In genomic region chr13:33270906-33271538, GRCh38 we compare ENCODE assay signal across 14 cellular contexts. TPM values are rescaled to one million over a fixed set of nuclear protein-coding genes. Genes with fewer than 3 reads are reported as not detected.
DNase-seq lines count a peak whose midpoint lies in the region; ATAC-seq, FAIRE-seq and TF ChIP-seq lines count a peak whose summit lies in the region.
"Had no signal": no experiment of that assay in that cellular context is flagged by ENCODE, and none has a peak within 500 bp of the region (broad histone marks: within the 10 kb centered on the region; RNA-seq: fewer than 3 reads in every experiment).

No MANE protein-coding gene starts in this region.

- no peak overlapping the region for H4K91ac ChIP-seq in H9 (ENCODE audit: insufficient read length, low read depth, low read length)

- CTCF ChIA-PET in HepG2 (lab: Yijun Ruan, JAX; ENCODE audit: low intra/inter-chr PET ratio, low total read pairs), result no interaction called here

- H3K79me2 ChIP-seq in HepG2 (ENCODE audit: insufficient read depth, low read length) (peaks cover 72% of the 10 kb centered on the region), H9 (ENCODE audit: insufficient read depth, low read length) (no peaks in the 10 kb centered on the region)

- no peak overlapping the region for H3K14ac ChIP-seq in H9 (ENCODE audit: insufficient read depth, low read length)

- no peak overlapping the region for H2BK20ac ChIP-seq in H9 (ENCODE audit: low read depth, low read length, poor library complexity, severe bottlenecking)

- H3K9me3 Mint-ChIP-seq in endothelial cell (ENCODE audit: unreplicated experiment) (no peaks in the 10 kb centered on the region), H9 (no peaks in the 10 kb centered on the region)

- H2BK12ac ChIP-seq in H9 (ENCODE audit: insufficient read length, low read depth, low read length), result no peak overlapping the region

- no peaks in the 10 kb centered on the region for H3K36me3 Mint-ChIP-seq in endothelial cell (ENCODE audit: low read depth, unreplicated experiment)
- H3K36me3 Mint-ChIP-seq in H9 (ENCODE audit: insufficient read depth in 1 of 3, low read depth in 3 of 3), result no peaks in the 10 kb centered on the region

- no peak overlapping the region for H2BK5ac ChIP-seq in H9 (ENCODE audit: insufficient read length, low read length)

- no peak overlapping the region for H3K56ac ChIP-seq in H9 (ENCODE audit: insufficient read length, low read depth, low read length)

- no peaks in the 10 kb centered on the region for H3K79me1 ChIP-seq in H9 (ENCODE audit: insufficient read depth, low read depth, low read length, poor library complexity, severe bottlenecking)

- H3K36me3 ChIP-seq in HepG2 (replicated peaks in 1 of 2; ENCODE audit: control insufficient read depth in 1 of 2, insufficient read depth in 2 of 2, low read length in 2 of 2) (peaks cover 1 to 21% of the 10 kb centered on the region in 2 experiments; a peak in 3 of 5 replicates), subcutaneous abdominal adipose tissue (ENCODE audit: control insufficient read depth in 5 of 5, insufficient read depth in 5 of 5, low read length in 5 of 5) (peaks cover 0 to 7% (median 0%) of the 10 kb centered on the region in 5 donors)

- no peak overlapping the region for H2BK15ac ChIP-seq in H9 (ENCODE audit: low read depth, low read length)

- H3K9me3 ChIP-seq in HepG2 (ENCODE audit: low read length), result no peaks in the 10 kb centered on the region
- H3K9me3 ChIP-seq in subcutaneous abdominal adipose tissue (ENCODE audit: control insufficient read depth in 5 of 5, low read length in 5 of 5), result no peaks in the 10 kb centered on the region
- H3K9me3 ChIP-seq in H9 (ENCODE audit: control insufficient read depth, low read depth, low read length), result no peaks in the 10 kb centered on the region

- H3K27ac ChIP-seq in HepG2 (ENCODE audit: extremely low read length, insufficient read depth, low read length) (peak overlapping the region; percentile 84), subcutaneous abdominal adipose tissue (ENCODE audit: low read depth, low read length) (peak overlapping the region; percentile 77), H9 (ENCODE audit: insufficient read length, low read depth, low read length) (no peak overlapping the region)

- H3K27ac Mint-ChIP-seq in endothelial cell (ENCODE audit: unreplicated experiment) (peak overlapping the region; percentile 22), H9 (no peak overlapping the region)

- no peak overlapping the region for H2AFZ ChIP-seq in HepG2 (ENCODE audit: low read length)
- no peak overlapping the region for H2AFZ ChIP-seq in H9 (ENCODE audit: low read length)

- no peak for TF ChIP-seq RAD21 in HepG2 (CRISPR knock-in tag; IDR thresholded peaks at IDR 0.05)

- ATAC-seq in HepG2, result no peak

- H4K8ac ChIP-seq in H9 (replicated peaks; ENCODE audit: insufficient read length, low read depth, low read length), result no peak overlapping the region

- intact Hi-C loops in HepG2 (cut with micrococcal nuclease; ENCODE audit: unreplicated experiment), result no loop called here

- peaks cover 16% of the 10 kb centered on the region for H3K4me1 Mint-ChIP-seq in endothelial cell (ENCODE audit: unreplicated experiment)
- H3K4me1 Mint-ChIP-seq in H9, result 0 out of 4 replicates have a peak, but pooled peaks cover 0 to 2% of the 10 kb centered on the region in 2 experiments

- in situ Hi-C loops in HepG2 (cut with HindIII; ENCODE audit: extremely low pct_ligation_motif_present, low pct_unique_long_range_greater_than_20kb), result no loop called here

- H3K4me3 ChIP-seq in HepG2 (replicated peaks in 1 of 3; ENCODE audit: insufficient read depth in 1 of 3, low read depth in 2 of 3, low read length in 3 of 3) (no peak overlapping the region), subcutaneous abdominal adipose tissue (ENCODE audit: low read depth in 1 of 5, low read length in 5 of 5) (no peak overlapping the region), foreskin fibroblast (ENCODE audit: low read depth in 1 of 2, low read length in 2 of 2) (no peak overlapping the region)

- TF ChIP-seq POLR2A in HepG2 (IDR thresholded peaks at IDR 0.05; ENCODE audit: insufficient read depth in 1 of 2, low read depth in 2 of 2, low read length in 2 of 2), result no peak

- H3K23me2 ChIP-seq in H9 (ENCODE audit: insufficient read length, low read depth, low read length, poor library complexity, severe bottlenecking), result no peaks in the 10 kb centered on the region

- FAIRE-seq in HepG2 (lab: Jason Lieb, UNC), result no peak
- FAIRE-seq: TTC549, urothelium cell line had no signal

- no peak overlapping the region for H3T11ph ChIP-seq in H9 (ENCODE audit: low read length)

- H3K23ac ChIP-seq in H9 (ENCODE audit: insufficient read length, low read depth, low read length), result no peak overlapping the region

- H2AK5ac ChIP-seq in H9 (ENCODE audit: insufficient read length, low read length), result no peak overlapping the region

- BruUV-seq in HepG2 (replicated peaks; lab: Mats Ljungman, UMichigan), result no TSS peak

- H3K4me2 ChIP-seq in HepG2 (ENCODE audit: low read depth, low read length) (peak overlapping the region; percentile 82; the same call in 1 of the 2 replicates), H9 (ENCODE audit: insufficient read depth, insufficient read length, low read length) (no peak overlapping the region)

- H3K27me3 ChIP-seq in HepG2 (ENCODE audit: control insufficient read depth in 1 of 2, insufficient read depth in 2 of 2, low read length in 2 of 2), result no peaks in the 10 kb centered on the region
- H3K27me3 ChIP-seq in subcutaneous abdominal adipose tissue (ENCODE audit: control insufficient read depth in 5 of 5, insufficient read depth in 4 of 5, low read length in 5 of 5), result no peaks in the 10 kb centered on the region
- H3K27me3 ChIP-seq in H9 (ENCODE audit: insufficient read depth, low read length), result no peaks in the 10 kb centered on the region; the same call in 1 of the 2 replicates

- H3K18ac ChIP-seq in H9 (ENCODE audit: insufficient read length, low read depth, low read length), result no peak overlapping the region

- no peak overlapping the region; the same call in 1 of the 2 replicates for H3K4ac ChIP-seq in H9 (ENCODE audit: low read depth, low read length)

- POLR2A ChIA-PET in HepG2 (lab: Yijun Ruan, JAX), result interaction anchor here (2.8 kb wide), 1 partner anchor 41 kb away, joined by 7 read pairs; no protein-coding TSS in a partner anchor

- H2BK120ac ChIP-seq in H9 (ENCODE audit: low read depth, low read length, poor library complexity, severe bottlenecking), result no peak overlapping the region

- H3K4me1 ChIP-seq in HepG2 (ENCODE audit: insufficient read depth, low read length) (peaks cover 95% of the 10 kb centered on the region), subcutaneous abdominal adipose tissue (ENCODE audit: control insufficient read depth in 5 of 5, insufficient read depth in 5 of 5, low read length in 5 of 5) (peaks cover 4 to 35% (median 22%) of the 10 kb centered on the region in 5 donors), H9 (ENCODE audit: insufficient read depth, low read length) (no peaks in the 10 kb centered on the region; the same call in 1 of the 2 replicates)

- no peak overlapping the region for H3K4me3 Mint-ChIP-seq in endothelial cell (ENCODE audit: unreplicated experiment)
- H3K4me3 Mint-ChIP-seq in H9, result no peak overlapping the region

- H3K27me3 Mint-ChIP-seq in endothelial cell (ENCODE audit: unreplicated experiment), result peaks cover 1% of the 10 kb centered on the region
- H3K27me3 Mint-ChIP-seq in H9 (ENCODE audit: low read depth), result no peaks in the 10 kb centered on the region

- DNase-seq in M059J (ENCODE audit: low read depth), result peak; percentile 71
- no peak for DNase-seq in endothelial cell (ENCODE audit: low spot score)
- DNase-seq in HepG2 (ENCODE audit: low spot score), result no peak
- no peak for DNase-seq in NCI-H2081 (lab: John Stamatoyannopoulos, UW)
- DNase-seq in H9, result no peak
- no peak for DNase-seq in mucosa of gallbladder (ENCODE audit: low spot score)
- no peak for DNase-seq in foreskin fibroblast
- DNase-seq: MM.1S, NCI-H226, retina, RPMI8226 had no signal

- H4K5ac ChIP-seq in H9 (ENCODE audit: insufficient read length, low read depth, low read length), result no peak overlapping the region

- 64% methylated on average over 3 of the region's 3 CpGs for WGBS in HepG2 (ENCODE audit: low lambda C conversion rate)
- no CpG with 5 or more reads among the region's 3 CpGs for WGBS in H9 (ENCODE audit: extremely low coverage, insufficient read length, low lambda C conversion rate)

- TF ChIP-seq CTCF in endothelial cell (IDR thresholded peaks at IDR 0.05; ENCODE audit: unreplicated experiment) (no peak), HepG2 (CRISPR knock-in tag; IDR thresholded peaks at IDR 0.05) (no peak), H9 (conservative IDR thresholded peaks at IDR 0.05) (no peak), foreskin fibroblast (IDR thresholded peaks at IDR 0.05; ENCODE audit: low read depth, low read length) (no peak)

- H4K20me1 ChIP-seq in HepG2 (ENCODE audit: insufficient read depth, low read length) (no peaks in the 10 kb centered on the region), H9 (ENCODE audit: control insufficient read depth, insufficient read depth, insufficient read length) (no peaks in the 10 kb centered on the region)

- H3K9ac ChIP-seq in HepG2 (ENCODE audit: insufficient read depth, low read depth, low read length), result no peak overlapping the region; the same call in 1 of the 2 replicates
- H3K9ac ChIP-seq in subcutaneous abdominal adipose tissue (ENCODE audit: low read length in 5 of 5), result peak overlapping the region in 3 of 5 donors; percentile 20 to 22 (median 21)
- no peak overlapping the region for H3K9ac ChIP-seq in H9 (ENCODE audit: extremely low read depth, insufficient read length, low read length)

- no peak for TF ChIP-seq EP300 in HepG2 (IDR thresholded peaks at IDR 0.05; ENCODE audit: low read depth in 2 of 2, low read length in 2 of 2)
- no peak for TF ChIP-seq EP300 in HepG2 (CRISPR knock-in tag; IDR thresholded peaks at IDR 0.05; ENCODE audit: borderline replicate concordance)

RNA-seq across cellular contexts. Expression of gene STARD13, which starts 14.5 kb away (rescaled TPM):
- 6.6 and 9.4 TPM in 2 replicates for total RNA-seq in M059J (2014; rRNA removed; shearing (Covaris generic))
- 63.8 TPM for total RNA-seq in endothelial cell (ENCODE audit: unreplicated experiment)
- 13.8 and 14.3 TPM in 2 replicates for total RNA-seq in HepG2 (2016; rRNA removed; fragmentation: Illumina TruSeq; extraction: Trizol)
- 5.1 and 5.3 TPM in 2 replicates for total RNA-seq in HepG2 (2016; cell fraction: cytosol; rRNA removed; fragmentation: Illumina TruSeq; extraction: Trizol; ENCODE audit: low read depth)
- 13.0 and 13.3 TPM in 2 replicates for total RNA-seq in HepG2 (2016; cell fraction: insoluble cytoplasmic fraction; rRNA removed; fragmentation: Illumina TruSeq; extraction: Trizol)
- 9.4 and 10.5 TPM in 2 replicates for total RNA-seq in HepG2 (2016; cell fraction: membrane; rRNA removed; fragmentation: Illumina TruSeq; extraction: Trizol)
- total RNA-seq in HepG2 (2016; cell fraction: nucleus; rRNA removed; fragmentation: Illumina TruSeq; extraction: Trizol), result 53.4 and 58.4 TPM in 2 replicates
- polyA plus RNA-seq in HepG2 (2011; rRNA removed), result 10.4 and 12.8 TPM in 2 replicates
- polyA plus RNA-seq in HepG2 (2011; cell fraction: cytosol; rRNA removed), result 5.8 and 6.4 TPM in 2 replicates
- 15.9 and 29.1 TPM in 2 replicates for polyA plus RNA-seq in HepG2 (2011; cell fraction: nucleus; rRNA removed)
- polyA plus RNA-seq in HepG2 (2012), result 11.9 and 13.6 TPM in 2 replicates
- 2.0 and 2.1 TPM in 2 replicates for polyA plus RNA-seq in HepG2 (2016; cell fraction: cytosol; fragmentation: Illumina TruSeq; extraction: Trizol; ENCODE audit: low read depth)
- polyA plus RNA-seq in HepG2 (2016; cell fraction: insoluble cytoplasmic fraction; fragmentation: Illumina TruSeq; extraction: Trizol; ENCODE audit: low read depth), result 8.6 and 9.2 TPM in 2 replicates
- 2.3 and 3.4 TPM in 2 replicates for polyA plus RNA-seq in HepG2 (2016; cell fraction: membrane; fragmentation: Illumina TruSeq; extraction: Trizol; ENCODE audit: low read depth)
- 14.9 and 15.9 TPM in 2 replicates for polyA plus RNA-seq in HepG2 (2016; cell fraction: nucleus; fragmentation: Illumina TruSeq; extraction: Trizol; ENCODE audit: insufficient read depth, low read depth)
- 7.2 and 67.0 TPM in 2 replicates for polyA minus RNA-seq in HepG2 (2011; rRNA and poly(A)+ RNA removed; ENCODE audit: low replicate concordance)
- 9.8 and 14.1 TPM in 2 replicates for polyA minus RNA-seq in HepG2 (2011; cell fraction: cytosol; rRNA and poly(A)+ RNA removed)
- 147 and 165 TPM in 2 replicates for polyA minus RNA-seq in HepG2 (2011; cell fraction: nucleus; rRNA and poly(A)+ RNA removed)
- 2.1 and 2.7 TPM in 2 replicates for total RNA-seq in H9 (2021)
- 36.1 TPM for total RNA-seq in mucosa of gallbladder

Comparison
In these comparisons a context has a peak if more than half of its experiments do, and no peak if none do; other contexts are left out.
1. H3K9ac ChIP-seq: peak in subcutaneous abdominal adipose tissue (3 of 5); none in HepG2 (single experiment) and H9 (single experiment).